In genomic region chr3:130543322-130543721, GRCh38 we compare ENCODE assay signal across 1 cellular context.
A peak's percentile ranks its signal among the peaks of the same experiment; 100 is the strongest.
TF ChIP-seq lines count a peak whose summit lies in the region.

No MANE protein-coding gene starts in this region.

TF ChIP-seq in GM12878, 131 proteins besides CTCF, POLR2A, EP300 and RAD21:
- TF ChIP-seq, protein P1, sequence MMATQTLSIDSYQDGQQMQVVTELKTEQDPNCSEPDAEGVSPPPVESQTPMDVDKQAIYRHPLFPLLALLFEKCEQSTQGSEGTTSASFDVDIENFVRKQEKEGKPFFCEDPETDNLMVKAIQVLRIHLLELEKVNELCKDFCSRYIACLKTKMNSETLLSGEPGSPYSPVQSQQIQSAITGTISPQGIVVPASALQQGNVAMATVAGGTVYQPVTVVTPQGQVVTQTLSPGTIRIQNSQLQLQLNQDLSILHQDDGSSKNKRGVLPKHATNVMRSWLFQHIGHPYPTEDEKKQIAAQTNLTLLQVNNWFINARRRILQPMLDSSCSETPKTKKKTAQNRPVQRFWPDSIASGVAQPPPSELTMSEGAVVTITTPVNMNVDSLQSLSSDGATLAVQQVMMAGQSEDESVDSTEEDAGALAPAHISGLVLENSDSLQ (IDR thresholded peaks at IDR 0.05): no peak
- TF ChIP-seq SPI1 (IDR thresholded peaks at IDR 0.05; ENCODE audit: borderline replicate concordance, insufficient read depth, low read depth, low read length) (peak; percentile 33; the same call in 1 of the 2 replicates), SMAD5 (IDR thresholded peaks at IDR 0.05; ENCODE audit: low read depth) (no peak)
